ENCODE assay signal across 16 cellular contexts in genomic region chr12:51788876-51789275, GRCh38. TPM values are rescaled to one million over a fixed set of nuclear protein-coding genes. Genes with fewer than 3 reads are reported as not detected.
DNase-seq lines count a peak whose midpoint lies in the region; ATAC-seq and TF ChIP-seq lines count a peak whose summit lies in the region.
"Had no signal": no experiment of that assay in that cellular context is flagged by ENCODE, and none has a peak within 500 bp of the region (broad histone marks: within the 10 kb centered on the region; RNA-seq: fewer than 3 reads in every experiment).

No MANE protein-coding gene starts in this region.

- no peaks in the 10 kb centered on the region for H3K79me2 ChIP-seq in mammary epithelial cell (ENCODE audit: insufficient read depth, low read length)

- no peaks in the 10 kb centered on the region for H3K36me3 ChIP-seq in mammary epithelial cell (ENCODE audit: insufficient read depth, low read length)
- no peaks in the 10 kb centered on the region for H3K36me3 ChIP-seq in left lung
- H3K36me3 ChIP-seq: adrenal gland; BLaER1 treated with 17β-estradiol and CSF1 and Interleukin-3, amounts not matched to agents 10 nM and 100 nM had no signal

- ATAC-seq in left lung (peak; percentile 38), HG03095 (IDR thresholded peaks at IDR 0.05; ENCODE audit: unreplicated experiment) (no peak), left ventricle myocardium superior (no peak), GM21367 (IDR thresholded peaks at IDR 0.05; ENCODE audit: unreplicated experiment) (no peak)
- no peak for ATAC-seq in stimulated activated naive CD8-positive, alpha-beta T cell treated with anti-CD3 and anti-CD28 coated beads, Interleukin-15, amount 100 ng/mL, for 72 hours
- ATAC-seq: stimulated activated memory B cell treated with anti-CD40 and anti-IgM and Interleukin-4, amounts not matched to agents 10 μg/mL and 1 μg/mL and 100 μg/mL, for 72 hours had no signal

- BruUV-seq in mammary epithelial cell (replicated peaks; lab: Mats Ljungman, UMichigan) = no TSS peak

- DNase-seq in AG09309 (ENCODE audit: low read depth) (peak; percentile 28), HS-5 (ENCODE audit: low read depth) (peak; percentile 56), mammary epithelial cell (peak; percentile 51), left lung (no peak), left ventricle myocardium superior (no peak)
- DNase-seq in stimulated activated naive CD8-positive, alpha-beta T cell treated with anti-CD3 and anti-CD28 coated beads, Interleukin-15, amount 100 ng/mL, for 72 hours = no peak
- DNase-seq: activated CD4-positive, alpha-beta T cell treated with anti-CD3 and anti-CD28 coated beads for 1 hour; adrenal gland; effector CD8-positive, alpha-beta T cell; NCI-H2029 treated with DMSO at 0.1 percent for 48 hours; posterior cingulate gyrus had no signal

- H4K20me1 ChIP-seq in mammary epithelial cell (ENCODE audit: insufficient read depth, low read length) = no peaks in the 10 kb centered on the region
- H4K20me1 ChIP-seq: BLaER1 treated with 17β-estradiol and CSF1 and Interleukin-3, amounts not matched to agents 10 nM and 100 nM had no signal

- in situ Hi-C loops in mammary epithelial cell (cut with MboI; ENCODE audit: low sequenced_read_pairs in 2 of 2) = no loop called here

- H3K4me2 ChIP-seq in mammary epithelial cell (ENCODE audit: insufficient read depth, low read depth, low read length) = no peak overlapping the region
- H3K4me2 ChIP-seq: BLaER1 treated with 17β-estradiol and CSF1 and Interleukin-3, amounts not matched to agents 10 nM and 100 nM; KMS-11 had no signal

- intact Hi-C loops in mammary epithelial cell (cut with micrococcal nuclease) = no loop called here
- intact Hi-C loops in left lung (cut with DNase I) = no loop called here
- intact Hi-C loops in left ventricle myocardium superior (cut with micrococcal nuclease) = no loop called here

- H3K4me3 ChIP-seq in AG09309 (ENCODE audit: control insufficient read depth, low read depth, low read length) (no peak overlapping the region), mammary epithelial cell (replicated peaks in 1 of 3; ENCODE audit: insufficient read depth in 1 of 3, low read depth in 2 of 3, low read length in 3 of 3) (no peak overlapping the region), left lung (no peak overlapping the region)
- H3K4me3 ChIP-seq: adrenal gland; BLaER1 treated with 17β-estradiol and CSF1 and Interleukin-3, amounts not matched to agents 10 nM and 100 nM had no signal

- H3K4me1 ChIP-seq in mammary epithelial cell (ENCODE audit: insufficient read depth, low read length) (peaks cover 7% of the 10 kb centered on the region), left lung (no peaks in the 10 kb centered on the region)
- H3K4me1 ChIP-seq: adrenal gland had no signal

- H3K27ac ChIP-seq in mammary epithelial cell (ENCODE audit: insufficient read depth, low read depth, low read length) (no peak overlapping the region), left lung (no peak overlapping the region)
- H3K27ac ChIP-seq: adrenal gland; BLaER1 treated with 17β-estradiol and CSF1 and Interleukin-3, amounts not matched to agents 10 nM and 100 nM; KMS-11 had no signal

- peaks cover 11% of the 10 kb centered on the region for H3K4me1 Mint-ChIP-seq in stimulated activated naive CD8-positive, alpha-beta T cell treated with anti-CD3 and anti-CD28 coated beads, Interleukin-15, amount 100 ng/mL, for 72 hours
- H3K4me1 Mint-ChIP-seq: stimulated activated memory B cell treated with anti-CD40 and anti-IgM and Interleukin-4, amounts not matched to agents 10 μg/mL and 1 μg/mL and 100 μg/mL, for 72 hours had no signal

- no peak overlapping the region for H3K9ac ChIP-seq in mammary epithelial cell (ENCODE audit: insufficient read depth, low read length)
- H3K9ac ChIP-seq: BLaER1 treated with 17β-estradiol and CSF1 and Interleukin-3, amounts not matched to agents 10 nM and 100 nM; KMS-11 had no signal

- CTCF ChIA-PET in mammary epithelial cell (lab: Charles Lee; ENCODE audit: low non-redundant PET) = no interaction called here

- TF ChIP-seq CTCF in AG09309 (IDR thresholded peaks at IDR 0.05; ENCODE audit: control insufficient read depth, insufficient read depth, low read depth, low read length, missing control alignments) (no peak), mammary epithelial cell (conservative IDR thresholded peaks at IDR 0.05 in 1 of 2, IDR thresholded peaks at IDR 0.05 in 1 of 2; ENCODE audit: extremely low read depth in 1 of 2, insufficient read depth in 1 of 2, low read depth in 1 of 2, low read length in 2 of 2) (no peak), left lung (IDR thresholded peaks at IDR 0.05) (no peak)

- H3K4me3 Mint-ChIP-seq in stimulated activated naive CD8-positive, alpha-beta T cell treated with anti-CD3 and anti-CD28 coated beads, Interleukin-15, amount 100 ng/mL, for 72 hours = no peak overlapping the region
- H3K4me3 Mint-ChIP-seq: stimulated activated memory B cell treated with anti-CD40 and anti-IgM and Interleukin-4, amounts not matched to agents 10 μg/mL and 1 μg/mL and 100 μg/mL, for 72 hours had no signal

- 72% methylated on average over 6 of the region's 6 CpGs for WGBS in mammary epithelial cell (ENCODE audit: low coverage, missing lambda C conversion rate)

- no peak overlapping the region for H3K27ac Mint-ChIP-seq in stimulated activated naive CD8-positive, alpha-beta T cell treated with anti-CD3 and anti-CD28 coated beads, Interleukin-15, amount 100 ng/mL, for 72 hours
- H3K27ac Mint-ChIP-seq: stimulated activated memory B cell treated with anti-CD40 and anti-IgM and Interleukin-4, amounts not matched to agents 10 μg/mL and 1 μg/mL and 100 μg/mL, for 72 hours had no signal

- H3K9me3 ChIP-seq in mammary epithelial cell (replicated peaks; ENCODE audit: insufficient read depth, low read length) = no peaks in the 10 kb centered on the region
- H3K9me3 ChIP-seq in left lung = no peaks in the 10 kb centered on the region
- H3K9me3 ChIP-seq: adrenal gland; BLaER1 treated with 17β-estradiol and CSF1 and Interleukin-3, amounts not matched to agents 10 nM and 100 nM had no signal

- H2AFZ ChIP-seq in mammary epithelial cell (ENCODE audit: low read depth, low read length) = no peak overlapping the region

- H3K27me3 Mint-ChIP-seq in stimulated activated naive CD8-positive, alpha-beta T cell treated with anti-CD3 and anti-CD28 coated beads, Interleukin-15, amount 100 ng/mL, for 72 hours = no peaks in the 10 kb centered on the region
- H3K27me3 Mint-ChIP-seq: stimulated activated memory B cell treated with anti-CD40 and anti-IgM and Interleukin-4, amounts not matched to agents 10 μg/mL and 1 μg/mL and 100 μg/mL, for 72 hours had no signal

- no peaks in the 10 kb centered on the region for H3K9me3 Mint-ChIP-seq in stimulated activated naive CD8-positive, alpha-beta T cell treated with anti-CD3 and anti-CD28 coated beads, Interleukin-15, amount 100 ng/mL, for 72 hours
- H3K9me3 Mint-ChIP-seq: stimulated activated memory B cell treated with anti-CD40 and anti-IgM and Interleukin-4, amounts not matched to agents 10 μg/mL and 1 μg/mL and 100 μg/mL, for 72 hours had no signal

- dilution Hi-C loops in mammary epithelial cell (cut with HindIII; ENCODE audit: low sequenced_read_pairs) = no loop called here

- H3K27me3 ChIP-seq in mammary epithelial cell (ENCODE audit: insufficient read depth, low read length) (no peaks in the 10 kb centered on the region), left lung (no peaks in the 10 kb centered on the region)
- H3K27me3 ChIP-seq: adrenal gland; BLaER1 treated with 17β-estradiol and CSF1 and Interleukin-3, amounts not matched to agents 10 nM and 100 nM had no signal

RNA-seq across cellular contexts. Expression of gene FIGNL2, which starts 59.6 kb away (rescaled TPM):
- total RNA-seq in mammary epithelial cell (under 1 TPM in 1 of 2 donors, not detected in 1; 0.50 TPM), left lung (1 to 10 TPM in 1 of 2 donors, under 1 TPM in 1; 0.58 to 1.0 TPM), left ventricle myocardium superior (0.35 TPM)
- polyA plus RNA-seq in mammary epithelial cell = not detected
- not detected for polyA minus RNA-seq in mammary epithelial cell

Comparison
In these comparisons a context has a peak if more than half of its experiments do, and no peak if none do; other contexts are left out.
1. DNase-seq: peak in AG09309 (single experiment), HS-5 (single experiment) and mammary epithelial cell (single experiment); none in left lung (0 of 2), stimulated activated naive CD8-positive, alpha-beta T cell treated with anti-CD3 and anti-CD28 coated beads, Interleukin-15, amount 100 ng/mL, for 72 hours (0 of 2) and left ventricle myocardium superior (single experiment).